Comparison of ENCODE assay signal across 20 cellular contexts in genomic region chr10:130027716-130028464, GRCh38.
A peak's percentile ranks its signal among the peaks of the same experiment; 100 is the strongest.
DNase-seq lines count a peak whose midpoint lies in the region; ATAC-seq and TF ChIP-seq lines count a peak whose summit lies in the region.
"Had no signal": no experiment of that assay in that cellular context is flagged by ENCODE, and none has a peak within 500 bp of the region (broad histone marks: within the 10 kb centered on the region; RNA-seq: fewer than 3 reads in every experiment).

No MANE protein-coding gene starts in this region.

- H3K9me3 Mint-ChIP-seq in activated CD4-positive, alpha-beta T cell treated with anti-CD3 and anti-CD28 coated beads, Interleukin-2, amount 10 ng/mL, durations not matched to agents 7 days and 5 days: no peaks in the 10 kb centered on the region
- H3K9me3 Mint-ChIP-seq: activated naive CD4-positive, alpha-beta T cell treated with anti-CD3 and anti-CD28 coated beads for 36 hours; stimulated activated naive CD8-positive, alpha-beta T cell treated with anti-CD3 and anti-CD28 coated beads, Interleukin-15, Interleukin-2, amounts not matched to agents 100 ng/mL and 50 ng/mL, for 24 hours; T-helper 1 cell treated with Interleukin-12 subunit alpha and Interleukin-12 subunit beta and Interleukin-4 antibody, amounts not matched to agents 30 μg/mL and 1 μg/mL, for 36 hours had no signal

- no peaks in the 10 kb centered on the region for H4K20me1 ChIP-seq in GM23248 (ENCODE audit: insufficient read depth)
- no peaks in the 10 kb centered on the region for H4K20me1 ChIP-seq in PC-3 (ENCODE audit: low read length)

- no peak overlapping the region for H2BK15ac ChIP-seq in mesendoderm (replicated peaks; ENCODE audit: low read depth)

- H3K9ac ChIP-seq in GM23248 (no peak overlapping the region), PC-3 (ENCODE audit: low read length) (no peak overlapping the region), mesendoderm (ENCODE audit: low read length) (no peak overlapping the region)

- H3K4me1 ChIP-seq in GM23248 (ENCODE audit: insufficient read depth) (peaks cover 14% of the 10 kb centered on the region), PC-3 (ENCODE audit: insufficient read depth, low read length) (peaks cover 6% of the 10 kb centered on the region), mesendoderm (ENCODE audit: control insufficient read depth, low read depth, low read length) (no peaks in the 10 kb centered on the region)
- H3K4me1 ChIP-seq: heart left ventricle, Peyer's patch, vagina had no signal

- H2AFZ ChIP-seq in GM23248 (no peak overlapping the region), PC-3 (ENCODE audit: low read length) (no peak overlapping the region)

- CTCF ChIA-PET in PC-3 (lab: Charles Lee): no interaction called here
- CTCF ChIA-PET in activated CD4-positive, alpha-beta T cell treated with anti-CD3 and anti-CD28 coated beads, Interleukin-2, amount 10 ng/mL, durations not matched to agents 7 days and 5 days (lab: Charles Lee): no interaction called here

- H2AK5ac ChIP-seq in mesendoderm (ENCODE audit: low read length): no peak overlapping the region

- H3K27ac ChIP-seq in GM23248 (no peak overlapping the region), PC-3 (ENCODE audit: low read length) (no peak overlapping the region), mesendoderm (ENCODE audit: low read depth, low read length) (no peak overlapping the region)
- H3K27ac ChIP-seq: heart left ventricle, ovary, Peyer's patch, skin epidermis, vagina had no signal

- H3K4me3 Mint-ChIP-seq in activated CD4-positive, alpha-beta T cell treated with anti-CD3 and anti-CD28 coated beads, Interleukin-2, amount 10 ng/mL, durations not matched to agents 7 days and 5 days: no peak overlapping the region
- H3K4me3 Mint-ChIP-seq: activated naive CD4-positive, alpha-beta T cell treated with anti-CD3 and anti-CD28 coated beads for 36 hours; mesothelial cell of epicardium; stimulated activated naive CD8-positive, alpha-beta T cell treated with anti-CD3 and anti-CD28 coated beads, Interleukin-15, Interleukin-2, amounts not matched to agents 100 ng/mL and 50 ng/mL, for 24 hours; T-helper 1 cell treated with Interleukin-12 subunit alpha and Interleukin-12 subunit beta and Interleukin-4 antibody, amounts not matched to agents 30 μg/mL and 1 μg/mL, for 36 hours had no signal

- no peak overlapping the region for H4K8ac ChIP-seq in mesendoderm (ENCODE audit: low read depth, low read length)

- H3K79me2 ChIP-seq in GM23248 (ENCODE audit: insufficient read depth) (no peaks in the 10 kb centered on the region), PC-3 (ENCODE audit: low read length) (no peaks in the 10 kb centered on the region), mesendoderm (ENCODE audit: control insufficient read depth, insufficient read depth, low read length) (no peaks in the 10 kb centered on the region)

- H3K36me3 Mint-ChIP-seq in activated CD4-positive, alpha-beta T cell treated with anti-CD3 and anti-CD28 coated beads, Interleukin-2, amount 10 ng/mL, durations not matched to agents 7 days and 5 days (ENCODE audit: low read depth): no peaks in the 10 kb centered on the region
- H3K36me3 Mint-ChIP-seq: mesothelial cell of epicardium had no signal

- no peak overlapping the region for H3K4me2 ChIP-seq in GM23248 (ENCODE audit: unreplicated experiment)
- H3K4me2 ChIP-seq in PC-3 (ENCODE audit: low read length): no peak overlapping the region
- no peak overlapping the region for H3K4me2 ChIP-seq in mesendoderm (ENCODE audit: low read length)

- DNase-seq in DMS153 (lab: John Stamatoyannopoulos, UW) (peak; percentile 51), GM23248 (peak; percentile 61), PC-3 (peak; percentile 6), mesendoderm (no peak), GM20000 (ENCODE audit: low spot score) (no peak), NCI-H226 (no peak)
- DNase-seq in activated CD4-positive, alpha-beta T cell treated with anti-CD3 and anti-CD28 coated beads, Interleukin-2, amount 10 ng/mL, durations not matched to agents 7 days and 5 days: no peak
- DNase-seq: activated CD4-positive, CD25-positive, alpha-beta regulatory T cell treated with anti-CD3 and anti-CD28 coated beads, Interleukin-2, amount 50 U/mL, for 72 hours; activated CD8-positive, alpha-beta memory T cell treated with anti-CD3 and anti-CD28 coated beads, Interleukin-2, amount 50 U/mL, for 4 hours; activated naive CD4-positive, alpha-beta T cell treated with anti-CD3 and anti-CD28 coated beads for 36 hours; dermis blood vessel endothelial cell; erythroblast had no signal

- peak overlapping the region; percentile 1 for H3K23ac ChIP-seq in mesendoderm (ENCODE audit: low read length)

- H3K27ac Mint-ChIP-seq in activated CD4-positive, alpha-beta T cell treated with anti-CD3 and anti-CD28 coated beads, Interleukin-2, amount 10 ng/mL, durations not matched to agents 7 days and 5 days: no peak overlapping the region
- H3K27ac Mint-ChIP-seq: activated naive CD4-positive, alpha-beta T cell treated with anti-CD3 and anti-CD28 coated beads for 36 hours; mesothelial cell of epicardium; stimulated activated naive CD8-positive, alpha-beta T cell treated with anti-CD3 and anti-CD28 coated beads, Interleukin-15, Interleukin-2, amounts not matched to agents 100 ng/mL and 50 ng/mL, for 24 hours; T-helper 1 cell treated with Interleukin-12 subunit alpha and Interleukin-12 subunit beta and Interleukin-4 antibody, amounts not matched to agents 30 μg/mL and 1 μg/mL, for 36 hours had no signal

- H3K9me2 ChIP-seq in GM23248 (ENCODE audit: insufficient read depth) (no peaks in the 10 kb centered on the region), PC-3 (replicated peaks; ENCODE audit: low read length) (no peaks in the 10 kb centered on the region)

- in situ Hi-C loops in GM23248 (cut with MboI): no loop called here

- H3K27me3 Mint-ChIP-seq in activated CD4-positive, alpha-beta T cell treated with anti-CD3 and anti-CD28 coated beads, Interleukin-2, amount 10 ng/mL, durations not matched to agents 7 days and 5 days: no peaks in the 10 kb centered on the region
- H3K27me3 Mint-ChIP-seq: stimulated activated naive CD8-positive, alpha-beta T cell treated with anti-CD3 and anti-CD28 coated beads, Interleukin-15, Interleukin-2, amounts not matched to agents 100 ng/mL and 50 ng/mL, for 24 hours had no signal

- H2BK120ac ChIP-seq in mesendoderm (ENCODE audit: low read depth, low read length): no peak overlapping the region

- BruUV-seq in PC-3 (replicated peaks; lab: Mats Ljungman, UMichigan): no TSS peak

- no peaks in the 10 kb centered on the region for H3K36me3 ChIP-seq in GM23248 (ENCODE audit: low read depth)
- H3K36me3 ChIP-seq in PC-3 (ENCODE audit: low read depth, low read length): no peaks in the 10 kb centered on the region
- H3K36me3 ChIP-seq in mesendoderm (ENCODE audit: control insufficient read depth, insufficient read depth, low read length): no peaks in the 10 kb centered on the region
- H3K36me3 ChIP-seq: heart left ventricle, ovary, Peyer's patch, vagina had no signal

- POLR2A ChIA-PET in PC-3 (lab: Charles Lee; ENCODE audit: unreplicated experiment): no interaction called here
- POLR2A ChIA-PET in activated CD4-positive, alpha-beta T cell treated with anti-CD3 and anti-CD28 coated beads, Interleukin-2, amount 10 ng/mL, durations not matched to agents 7 days and 5 days (lab: Charles Lee): no interaction called here

- TF ChIP-seq CTCF in PC-3 (conservative IDR thresholded peaks at IDR 0.05; ENCODE audit: low read depth, low read length) (no peak), GM20000 (IDR thresholded peaks at IDR 0.05; ENCODE audit: extremely low read depth, missing control alignments) (no peak)

- H3K27me3 ChIP-seq in GM23248 (replicated peaks; ENCODE audit: insufficient read depth) (no peaks in the 10 kb centered on the region), PC-3 (ENCODE audit: low read length) (no peaks in the 10 kb centered on the region), mesendoderm (ENCODE audit: insufficient read depth, low read length, poor library complexity) (no peaks in the 10 kb centered on the region)
- H3K27me3 ChIP-seq: heart left ventricle, ovary, Peyer's patch, vagina had no signal

- intact Hi-C loops in PC-3 (cut with micrococcal nuclease): no loop called here

- H3K9me3 ChIP-seq in GM23248 (ENCODE audit: low read depth) (no peaks in the 10 kb centered on the region), PC-3 (ENCODE audit: low read length) (no peaks in the 10 kb centered on the region)
- H3K9me3 ChIP-seq: ovary, Peyer's patch, vagina had no signal

- 84 to 86% methylated on average over 27 of the region's 27 CpGs for WGBS in GM23248 (ENCODE audit: low coverage in 1 of 2, low lambda C conversion rate in 2 of 2, missing lambda C conversion rate in 2 of 2), 2 experiments
- WGBS in mesendoderm (ENCODE audit: extremely low coverage, insufficient coverage, low lambda C conversion rate): no CpG with 5 or more reads among the region's 27 CpGs

- no peak overlapping the region for H2BK5ac ChIP-seq in mesendoderm (ENCODE audit: low read length)

- H3K4me3 ChIP-seq in GM23248 (no peak overlapping the region), PC-3 (ENCODE audit: low read length) (no peak overlapping the region), mesendoderm (ENCODE audit: low read length) (no peak overlapping the region)
- H3K4me3 ChIP-seq: heart left ventricle, ovary, Peyer's patch, skin epidermis, vagina had no signal

- no peaks in the 10 kb centered on the region for H3K79me1 ChIP-seq in mesendoderm (ENCODE audit: low read length)

- no peak overlapping the region for H3K4ac ChIP-seq in mesendoderm (ENCODE audit: low read depth, low read length)

- no peak overlapping the region for H3K56ac ChIP-seq in mesendoderm (ENCODE audit: low read length)

- H3K4me1 Mint-ChIP-seq in activated CD4-positive, alpha-beta T cell treated with anti-CD3 and anti-CD28 coated beads, Interleukin-2, amount 10 ng/mL, durations not matched to agents 7 days and 5 days: no peaks in the 10 kb centered on the region
- H3K4me1 Mint-ChIP-seq: mesothelial cell of epicardium had no signal

- H3K18ac ChIP-seq in mesendoderm (ENCODE audit: low read length): no peak overlapping the region

- no peak overlapping the region for H4K5ac ChIP-seq in mesendoderm (ENCODE audit: low read length)

- peaks cover 12% of the 10 kb centered on the region for H3F3A ChIP-seq in GM23248 (ENCODE audit: insufficient read depth)
- H3F3A ChIP-seq in PC-3 (ENCODE audit: low read length, unreplicated experiment): no peaks in the 10 kb centered on the region

- ATAC-seq in PC-3: no peak

Comparison
In these comparisons a context has a peak if more than half of its experiments do, and no peak if none do; other contexts are left out.
1. DNase-seq: peak in DMS153 (single experiment), GM23248 (single experiment) and PC-3 (single experiment); none in mesendoderm (single experiment), GM20000 (single experiment), NCI-H226 (single experiment) and activated CD4-positive, alpha-beta T cell treated with anti-CD3 and anti-CD28 coated beads, Interleukin-2, amount 10 ng/mL, durations not matched to agents 7 days and 5 days (single experiment).